ENCODE assay signal across 8 cellular contexts in genomic region chr14:102900631-102901571, GRCh38. TPM values are rescaled to one million over a fixed set of nuclear protein-coding genes. Genes with fewer than 3 reads are reported as not detected.
DNase-seq lines count a peak whose midpoint lies in the region; ATAC-seq and TF ChIP-seq lines count a peak whose summit lies in the region.
"Had no signal": no experiment of that assay in that cellular context is flagged by ENCODE, and none has a peak within 500 bp of the region (broad histone marks: within the 10 kb centered on the region; RNA-seq: fewer than 3 reads in every experiment).

No MANE protein-coding gene starts in this region.

- H2AFZ ChIP-seq in KMS-11 (ENCODE audit: low read depth), result no peak overlapping the region

- peak overlapping the region; percentile 39; the same call in 1 of the 2 replicates for H3K4me2 ChIP-seq in KMS-11

- H3K4me1 Mint-ChIP-seq in neural crest cell (no peaks in the 10 kb centered on the region), endothelial cell (ENCODE audit: unreplicated experiment) (no peaks in the 10 kb centered on the region)

- TF ChIP-seq CTCF in KMS-11 (conservative IDR thresholded peaks at IDR 0.05; ENCODE audit: low read depth, low read length) (no peak), neural crest cell (conservative IDR thresholded peaks at IDR 0.05) (no peak), endothelial cell (IDR thresholded peaks at IDR 0.05; ENCODE audit: unreplicated experiment) (no peak)

- H3K27ac Mint-ChIP-seq in neural crest cell (ENCODE audit: unreplicated experiment) (peak overlapping the region; percentile 69), endothelial cell (ENCODE audit: unreplicated experiment) (no peak overlapping the region)
- H3K27ac Mint-ChIP-seq: activated T-helper 2 cell treated with anti-CD3 and anti-CD28 coated beads, Interferon-gamma antibody, Interleukin-2, Interleukin-4, amounts not matched to agents 10 μg/mL and 5 μg/mL and 100 μg/mL, durations not matched to agents 14 hours and 24 hours and 36 hours had no signal

- no peaks in the 10 kb centered on the region for H3K27me3 ChIP-seq in KMS-11 (ENCODE audit: insufficient read depth, low read depth)

- no peaks in the 10 kb centered on the region for H4K20me1 ChIP-seq in KMS-11 (ENCODE audit: insufficient read depth)

- peak overlapping the region; percentile 45; the same call in 1 of the 2 replicates for H3K27ac ChIP-seq in KMS-11

- ATAC-seq in GM18873 (IDR thresholded peaks at IDR 0.05; ENCODE audit: low FRiP score, unreplicated experiment) (peak; percentile 35), GM21737 (IDR thresholded peaks at IDR 0.05; ENCODE audit: unreplicated experiment) (peak; percentile 46)

- H3K4me1 ChIP-seq in KMS-11 (ENCODE audit: low read depth, poor library complexity, severe bottlenecking), result peaks cover 10% of the 10 kb centered on the region

- H3K4me3 ChIP-seq in KMS-11 (IDR thresholded peaks at IDR 0.05; ENCODE audit: insufficient read depth, low read depth, low read length), result no peak overlapping the region

- DNase-seq in neural crest cell (ENCODE audit: low read depth, low spot score) (no peak), endothelial cell (ENCODE audit: low spot score) (no peak), NCI-H146 treated with DMSO at 0.1 percent for 48 hours (lab: John Stamatoyannopoulos, UW; ENCODE audit: unreplicated experiment) (no peak)
- DNase-seq in central memory CD4-positive, alpha-beta T cell, result no peak

- H3K27me3 Mint-ChIP-seq in neural crest cell (ENCODE audit: low read depth), result no peaks in the 10 kb centered on the region
- peaks cover 7% of the 10 kb centered on the region for H3K27me3 Mint-ChIP-seq in endothelial cell (ENCODE audit: unreplicated experiment)

- H3K4me3 Mint-ChIP-seq in neural crest cell (no peak overlapping the region), endothelial cell (ENCODE audit: unreplicated experiment) (no peak overlapping the region)

- H3K36me3 Mint-ChIP-seq in neural crest cell (ENCODE audit: low read depth) (peaks cover 16% of the 10 kb centered on the region), endothelial cell (ENCODE audit: low read depth, unreplicated experiment) (peaks cover 12% of the 10 kb centered on the region)

- no peak overlapping the region; the same call in 1 of the 2 replicates for H3K9ac ChIP-seq in KMS-11

- no peaks in the 10 kb centered on the region for H3K36me3 ChIP-seq in KMS-11 (ENCODE audit: insufficient read depth)

- H3K9me3 Mint-ChIP-seq in neural crest cell (no peaks in the 10 kb centered on the region), endothelial cell (ENCODE audit: unreplicated experiment) (no peaks in the 10 kb centered on the region)
- H3K9me3 Mint-ChIP-seq: activated T-helper 2 cell treated with anti-CD3 and anti-CD28 coated beads, Interferon-gamma antibody, Interleukin-2, Interleukin-4, amounts not matched to agents 10 μg/mL and 5 μg/mL and 100 μg/mL, durations not matched to agents 14 hours and 24 hours and 36 hours had no signal

- H3K79me2 ChIP-seq in KMS-11 (ENCODE audit: insufficient read depth, low read depth), result no peaks in the 10 kb centered on the region

RNA-seq across cellular contexts. Expression of gene AMN, which starts 21.6 kb away (rescaled TPM):
- total RNA-seq in neural crest cell, result 0.23 and 0.66 TPM in 2 replicates
- total RNA-seq in endothelial cell (ENCODE audit: unreplicated experiment), result not detected
